In genomic region chrX:95318882-95319281, GRCh38 we compare ENCODE assay signal across 10 cellular contexts.
DNase-seq lines count a peak whose midpoint lies in the region; ATAC-seq and TF ChIP-seq lines count a peak whose summit lies in the region.
"Had no signal": no experiment of that assay in that cellular context is flagged by ENCODE, and none has a peak within 500 bp of the region (broad histone marks: within the 10 kb centered on the region; RNA-seq: fewer than 3 reads in every experiment).

No MANE protein-coding gene starts in this region.

- no peaks in the 10 kb centered on the region for H3K9me3 ChIP-seq in lower lobe of right lung
- H3K9me3 ChIP-seq: ovary had no signal

- no peaks in the 10 kb centered on the region for H3K27me3 ChIP-seq in lower lobe of right lung (ENCODE audit: low read depth)
- H3K27me3 ChIP-seq: ovary had no signal

- peak; percentile 91 for ATAC-seq in GM18868 (IDR thresholded peaks at IDR 0.05; ENCODE audit: unreplicated experiment)
- no peak for ATAC-seq in lower lobe of right lung
- ATAC-seq in GM19395 (IDR thresholded peaks at IDR 0.05; ENCODE audit: unreplicated experiment), result no peak

- no peaks in the 10 kb centered on the region for H3K4me1 ChIP-seq in lower lobe of right lung

- H3K4me3 ChIP-seq in fibroblast of mammary gland (ENCODE audit: control insufficient read depth, low read depth, low read length) (no peak overlapping the region), lower lobe of right lung (no peak overlapping the region)
- H3K4me3 ChIP-seq: ovary had no signal

- H3K36me3 ChIP-seq in lower lobe of right lung, result no peaks in the 10 kb centered on the region
- H3K36me3 ChIP-seq: ovary had no signal

- DNase-seq in AML-193 (lab: John Stamatoyannopoulos, UW), result peak; percentile 9 to 18
- DNase-seq in NCI-H524 treated with DMSO at 0.1 percent for 48 hours (lab: John Stamatoyannopoulos, UW), result peak; percentile 7
- peak; percentile 3 for DNase-seq in fibroblast of mammary gland (ENCODE audit: low read depth)
- no peak for DNase-seq in NCI-H2227 (lab: John Stamatoyannopoulos, UW; ENCODE audit: unreplicated experiment)
- no peak for DNase-seq in lower lobe of right lung
- no peak for DNase-seq in activated effector memory CD4-positive, alpha-beta T cell treated with Interleukin-2 at 50 U/mL for 16 hours
- DNase-seq: DMS79 treated with DMSO at 0.1 percent for 48 hours, ovary had no signal

- intact Hi-C loops in lower lobe of right lung (cut with DNase I), result no loop called here

- TF ChIP-seq CTCF in fibroblast of mammary gland (conservative IDR thresholded peaks at IDR 0.05; ENCODE audit: control insufficient read depth, insufficient read depth, low read depth, low read length), result peak; percentile 32
- no peak for TF ChIP-seq CTCF in lower lobe of right lung (IDR thresholded peaks at IDR 0.05)

- H3K27ac ChIP-seq in lower lobe of right lung, result no peak overlapping the region
- H3K27ac ChIP-seq: ovary had no signal

Comparison
In these comparisons a context has a peak if more than half of its experiments do, and no peak if none do; other contexts are left out.
1. DNase-seq: peak in AML-193 (2 of 2), NCI-H524 treated with DMSO at 0.1 percent for 48 hours (single experiment) and fibroblast of mammary gland (single experiment); none in NCI-H2227 (single experiment), lower lobe of right lung (single experiment) and activated effector memory CD4-positive, alpha-beta T cell treated with Interleukin-2 at 50 U/mL for 16 hours (single experiment).